19 cellular contexts compared by ENCODE assay signal in genomic region chr1:228270032-228270431, GRCh38.
DNase-seq lines count a peak whose midpoint lies in the region; ATAC-seq, FAIRE-seq and TF ChIP-seq lines count a peak whose summit lies in the region.
"Had no signal": no experiment of that assay in that cellular context is flagged by ENCODE, and none has a peak within 500 bp of the region (broad histone marks: within the 10 kb centered on the region; RNA-seq: fewer than 3 reads in every experiment).

No MANE protein-coding gene starts in this region.

- DNase-seq in EH (ENCODE audit: low read depth) (peak; percentile 57), M059J (ENCODE audit: low read depth) (peak; percentile 39), endothelial cell of umbilical vein (ENCODE audit: low read depth, low spot score) (peak; percentile 90), lung microvascular endothelial cell (ENCODE audit: low read depth in 2 of 2) (peak; percentile 91 to 94), T1000 (lab: John Stamatoyannopoulos, UW) (no peak), mucosa of gallbladder (ENCODE audit: low spot score) (no peak)
- no peak for DNase-seq in stimulated activated CD4-positive, alpha-beta T cell treated with anti-CD3 and anti-CD28 coated beads, Interleukin-15, amount 100 ng/mL, for 24 hours
- DNase-seq: activated CD8-positive, alpha-beta memory T cell treated with anti-CD3 and anti-CD28 coated beads for 24 hours; central memory CD4-positive, alpha-beta T cell; effector memory CD4-positive, alpha-beta T cell; Karpas-422; left ventricle myocardium inferior; NCI-H748 treated with DMSO at 0.1 percent for 48 hours; occipital lobe; stimulated activated CD4-positive, alpha-beta T cell treated with anti-CD3 and anti-CD28 coated beads, Interleukin-4, amount 100 ng/mL, for 1 hour had no signal

- peak overlapping the region; percentile 85 for H3K27ac ChIP-seq in endothelial cell of umbilical vein (ENCODE audit: insufficient read depth, low read depth, low read length)
- H3K27ac ChIP-seq: left ventricle myocardium inferior had no signal

- no peak for ATAC-seq in SK-N-SH treated with all-trans-retinoic acid at 6 μM for 48 hours

- no peak overlapping the region for H3K9ac ChIP-seq in endothelial cell of umbilical vein (replicated peaks; ENCODE audit: extremely low read depth, insufficient read depth, low read length)

- H3K4me1 ChIP-seq in endothelial cell of umbilical vein (ENCODE audit: control insufficient read depth, extremely low read depth, insufficient read depth, low read length), result peaks cover 12% of the 10 kb centered on the region

- peaks cover 0 to 2% of the 10 kb centered on the region in 2 experiments for H3K36me3 ChIP-seq in endothelial cell of umbilical vein (ENCODE audit: control insufficient read depth in 2 of 2, extremely low read depth in 1 of 2, insufficient read depth in 2 of 2, low read length in 2 of 2)

- FAIRE-seq in endothelial cell of umbilical vein (lab: Jason Lieb, UNC), result peak; percentile 91
- FAIRE-seq: frontal cortex, G401.6, GM12891 had no signal

- intact Hi-C loops in endothelial cell of umbilical vein (cut with micrococcal nuclease), result loop anchor here (1.0 to 10.0 kb wide), 2 partner anchors 135 to 136 kb away; partner anchors contain the start of gene TRIM11

- CTCF ChIA-PET in endothelial cell of umbilical vein (lab: Charles Lee), result interaction anchor here (0.6 to 1.8 kb wide), 6 partner anchors 12 to 137 kb away, joined by 3 to 7 read pairs (median 4); partner anchors contain the start of gene TRIM11

- dilution Hi-C loops in endothelial cell of umbilical vein (cut with MboI; ENCODE audit: extremely low pct_ligation_motif_present, low sequenced_read_pairs), result no loop called here

- no peaks in the 10 kb centered on the region for H3K27me3 ChIP-seq in endothelial cell of umbilical vein (ENCODE audit: control insufficient read depth in 2 of 2, insufficient read depth in 2 of 2, low read length in 2 of 2)

- no peaks in the 10 kb centered on the region for H3K9me3 ChIP-seq in endothelial cell of umbilical vein (replicated peaks; ENCODE audit: control insufficient read depth, insufficient read depth, low read length)
- H3K9me3 ChIP-seq: left ventricle myocardium inferior had no signal

- no peaks in the 10 kb centered on the region for H3K79me2 ChIP-seq in endothelial cell of umbilical vein (ENCODE audit: control insufficient read depth, insufficient read depth, low read length)

- peak overlapping the region; percentile 93 for H3K4me2 ChIP-seq in endothelial cell of umbilical vein (ENCODE audit: insufficient read depth, low read length)

- no TSS peak for BruUV-seq in endothelial cell of umbilical vein (replicated peaks; lab: Mats Ljungman, UMichigan)

- POLR2A ChIA-PET in endothelial cell of umbilical vein (lab: Charles Lee), result interaction anchor here (0.6 kb wide), 1 partner anchor 335 kb away, joined by 5 read pairs; no protein-coding TSS in a partner anchor

- TF ChIP-seq CTCF in endothelial cell of umbilical vein (IDR thresholded peaks at IDR 0.05; ENCODE audit: extremely low read depth in 1 of 2, insufficient read depth in 1 of 2, low read depth in 1 of 2, low read length in 2 of 2), result no peak

- no peaks in the 10 kb centered on the region for H3K9me1 ChIP-seq in endothelial cell of umbilical vein (replicated peaks; ENCODE audit: control insufficient read depth, extremely low read depth, insufficient read depth, low read length)

- H4K20me1 ChIP-seq in endothelial cell of umbilical vein (replicated peaks; ENCODE audit: control insufficient read depth, extremely low read depth, insufficient read depth, low read length), result no peaks in the 10 kb centered on the region

- no peak for TF ChIP-seq POLR2A in endothelial cell of umbilical vein (IDR thresholded peaks at IDR 0.05; ENCODE audit: low read depth, low read length)

- H2AFZ ChIP-seq in endothelial cell of umbilical vein (ENCODE audit: low read depth, low read length), result no peak overlapping the region

- H3K4me3 ChIP-seq in endothelial cell of umbilical vein (replicated peaks in 1 of 3; ENCODE audit: insufficient read depth in 1 of 3, low read depth in 1 of 3, low read length in 3 of 3), result no peak overlapping the region
- H3K4me3 ChIP-seq: left ventricle myocardium inferior had no signal

TF ChIP-seq in endothelial cell of umbilical vein, 7 proteins besides CTCF, POLR2A, EP300 and RAD21:
- TF ChIP-seq POLR2AphosphoS5 (IDR thresholded peaks at IDR 0.05; ENCODE audit: insufficient read depth, low read depth, low read length) (peak; percentile 53), JUN (IDR thresholded peaks at IDR 0.05; ENCODE audit: borderline replicate concordance, insufficient read depth, insufficient read length, low read depth) (peak; percentile 87), EZH2 (IDR thresholded peaks at IDR 0.05; ENCODE audit: borderline replicate concordance, low read depth, low read length, severe bottlenecking) (no peak), FOS (IDR thresholded peaks at IDR 0.05; ENCODE audit: borderline replicate concordance, insufficient read depth, low read length) (peak; percentile 91), MAX (IDR thresholded peaks at IDR 0.05; ENCODE audit: insufficient read depth, insufficient read length) (no peak), GATA2 (IDR thresholded peaks at IDR 0.05; ENCODE audit: insufficient read depth, insufficient read length, low read depth, low read length) (no peak), MYC (IDR thresholded peaks at IDR 0.05; ENCODE audit: low read depth, low read length) (no peak)

TF ChIP-seq in SK-N-SH treated with all-trans-retinoic acid at 6 μM for 48 hours, 23 proteins besides CTCF, POLR2A, EP300 and RAD21 (continues in another document):
- TF ChIP-seq TSHZ2 (CRISPR knock-in tag; IDR thresholded peaks at IDR 0.05) (no peak), CSDC2 (CRISPR knock-in tag; IDR thresholded peaks at IDR 0.05) (no peak), BACH2 (CRISPR knock-in tag; IDR thresholded peaks at IDR 0.05; ENCODE audit: borderline replicate concordance) (no peak), POU6F1 (CRISPR knock-in tag; IDR thresholded peaks at IDR 0.05; ENCODE audit: borderline replicate concordance, low read depth) (no peak), ZFP30 (CRISPR knock-in tag; IDR thresholded peaks at IDR 0.05) (no peak), RARB (CRISPR knock-in tag; IDR thresholded peaks at IDR 0.05) (no peak), ZC3H10 (CRISPR knock-in tag; IDR thresholded peaks at IDR 0.05) (no peak), ZNF565 (CRISPR knock-in tag; conservative IDR thresholded peaks at IDR 0.05; ENCODE audit: low read depth) (no peak), ZNF70 (CRISPR knock-in tag; IDR thresholded peaks at IDR 0.05) (no peak), PPARA (CRISPR knock-in tag; IDR thresholded peaks at IDR 0.05; ENCODE audit: borderline replicate concordance) (no peak), CSRNP3 (CRISPR knock-in tag; IDR thresholded peaks at IDR 0.05) (no peak), ESRRG (CRISPR knock-in tag; IDR thresholded peaks at IDR 0.05) (no peak), ARNTL (CRISPR knock-in tag; IDR thresholded peaks at IDR 0.05; ENCODE audit: borderline replicate concordance, low read depth) (no peak), TOX (CRISPR knock-in tag; IDR thresholded peaks at IDR 0.05; ENCODE audit: borderline replicate concordance) (no peak)

Comparison
In these comparisons a context has a peak if more than half of its experiments do, and no peak if none do; other contexts are left out.
1. DNase-seq: peak in EH (single experiment), M059J (single experiment), endothelial cell of umbilical vein (single experiment) and lung microvascular endothelial cell (2 of 2); none in stimulated activated CD4-positive, alpha-beta T cell treated with anti-CD3 and anti-CD28 coated beads, Interleukin-15, amount 100 ng/mL, for 24 hours (single experiment), T1000 (single experiment) and mucosa of gallbladder (single experiment).